In genomic region chr3:182769673-182770072, GRCh38 we compare ENCODE assay signal across 7 cellular contexts.
"Had no signal": no experiment of that assay in that cellular context is flagged by ENCODE, and none has a peak within 500 bp of the region (broad histone marks: within the 10 kb centered on the region; RNA-seq: fewer than 3 reads in every experiment).

No MANE protein-coding gene starts in this region.

- FAIRE-seq: G401.6, GM12878, GM12892, GM18507, GM19239 had no signal

- DNase-seq: GDM1, GF-D8 had no signal

- ATAC-seq: GM12878 had no signal

- H3K4me3 ChIP-seq: GM12878 had no signal
